ENCODE assay signal across 8 cellular contexts in the genomic region with DNA sequence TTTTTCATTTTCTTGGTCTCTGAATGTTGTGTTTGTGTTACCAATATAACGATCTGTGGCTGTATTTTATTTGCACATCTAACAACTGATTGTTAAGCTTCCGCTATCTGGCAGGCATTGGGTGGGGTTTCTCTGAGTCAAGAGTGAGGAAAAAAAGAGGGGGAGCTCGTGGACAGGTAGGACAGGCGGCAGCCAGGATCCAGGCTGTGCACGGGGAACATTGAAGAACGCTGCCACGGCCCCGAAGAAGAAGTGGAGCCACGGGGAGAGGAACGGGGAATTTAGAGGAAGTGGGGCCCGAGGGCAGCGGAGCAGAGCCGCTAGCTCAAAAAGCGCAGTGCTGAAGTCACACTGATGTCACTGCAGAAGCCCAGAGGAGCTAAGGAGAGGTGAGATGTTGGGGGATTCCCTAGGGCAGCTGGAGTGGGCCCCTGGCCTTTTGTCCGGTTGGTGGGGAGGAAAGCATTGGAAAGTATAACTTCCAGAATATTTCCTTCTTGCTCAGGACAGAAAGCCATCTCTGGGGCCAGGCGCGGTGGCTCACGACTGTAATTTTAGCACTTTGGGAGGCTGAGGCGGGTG. TPM values are rescaled to one million over a fixed set of nuclear protein-coding genes. Genes with fewer than 3 reads are reported as not detected.
DNase-seq lines count a peak whose midpoint lies in the region; ATAC-seq, FAIRE-seq and TF ChIP-seq lines count a peak whose summit lies in the region.

No MANE protein-coding gene starts in this region.

- H3K36me3 Mint-ChIP-seq in activated CD4-positive, alpha-beta memory T cell treated with anti-CD3 and anti-CD28 coated beads, Interleukin-2, amount 10 ng/mL, durations not matched to agents 7 days and 5 days (ENCODE audit: low read depth): no peaks in the 10 kb centered on the region

- H3K9me2 ChIP-seq in Karpas-422 (replicated peaks; ENCODE audit: insufficient read depth, low read length): no peaks in the 10 kb centered on the region

- H3K79me2 ChIP-seq in Karpas-422 (ENCODE audit: low read length): no peaks in the 10 kb centered on the region

- H3K9me3 ChIP-seq in Karpas-422 (ENCODE audit: low read length): no peaks in the 10 kb centered on the region
- H3K9me3 ChIP-seq in pancreas: no peaks in the 10 kb centered on the region

- CTCF ChIA-PET in activated CD4-positive, alpha-beta memory T cell treated with anti-CD3 and anti-CD28 coated beads, Interleukin-2, amount 10 ng/mL, durations not matched to agents 7 days and 5 days (lab: Charles Lee): interaction anchor here (0.6 to 7.1 kb wide), 67 partner anchors 9 to 984 kb away, joined by 3 to 131 read pairs (median 5); partner anchors contain the start of genes ADGRF3, ASXL2, CENPO and DNMT3A

- TF ChIP-seq CTCF in pancreas (IDR thresholded peaks at IDR 0.05): no peak

- H3K9ac ChIP-seq in Karpas-422 (ENCODE audit: low read length): peak overlapping the region; percentile 49

- H3K27me3 ChIP-seq in Karpas-422 (ENCODE audit: low read length) (no peaks in the 10 kb centered on the region), pancreas (no peaks in the 10 kb centered on the region)

- peaks cover 22% of the 10 kb centered on the region for H3K4me1 Mint-ChIP-seq in activated CD4-positive, alpha-beta memory T cell treated with anti-CD3 and anti-CD28 coated beads, Interleukin-2, amount 10 ng/mL, durations not matched to agents 7 days and 5 days

- no peak for TF ChIP-seq POLR2A in erythroblast (IDR thresholded peaks at IDR 0.05; ENCODE audit: low read length)

- POLR2A ChIA-PET in activated CD4-positive, alpha-beta memory T cell treated with anti-CD3 and anti-CD28 coated beads, Interleukin-2, amount 10 ng/mL, durations not matched to agents 7 days and 5 days (lab: Charles Lee): interaction anchor here (0.6 to 3.1 kb wide), 37 partner anchors 9 to 708 kb away, joined by 3 to 41 read pairs (median 5); partner anchors contain the start of genes DNMT3A and DTNB

- H3K27ac Mint-ChIP-seq in activated CD4-positive, alpha-beta memory T cell treated with anti-CD3 and anti-CD28 coated beads, Interleukin-2, amount 10 ng/mL, durations not matched to agents 7 days and 5 days: peak overlapping the region; percentile 82

- intact Hi-C loops in pancreas (cut with DNase I): no loop called here

- peak overlapping the region; percentile 83 for H3K4me3 Mint-ChIP-seq in activated CD4-positive, alpha-beta memory T cell treated with anti-CD3 and anti-CD28 coated beads, Interleukin-2, amount 10 ng/mL, durations not matched to agents 7 days and 5 days

- no peaks in the 10 kb centered on the region for H3K36me3 ChIP-seq in Karpas-422 (ENCODE audit: insufficient read depth, low read length)
- H3K36me3 ChIP-seq in pancreas: no peaks in the 10 kb centered on the region

- H3K4me2 ChIP-seq in Karpas-422 (ENCODE audit: low read depth, low read length, poor library complexity, severe bottlenecking): peak overlapping the region; percentile 76

- WGBS in pancreas, 2 donors: 50 to 61% methylated on average over 19 of the region's 19 CpGs

- H3K4me3 ChIP-seq in Karpas-422 (ENCODE audit: low read length) (peak overlapping the region; percentile 60), pancreas (peak overlapping the region in 2 of 4 donors; percentile 27 to 36)

- no peaks in the 10 kb centered on the region for H3K27me3 Mint-ChIP-seq in activated CD4-positive, alpha-beta memory T cell treated with anti-CD3 and anti-CD28 coated beads, Interleukin-2, amount 10 ng/mL, durations not matched to agents 7 days and 5 days

- no peaks in the 10 kb centered on the region for H4K20me1 ChIP-seq in Karpas-422 (ENCODE audit: insufficient read depth, low read depth, low read length)

- no peak for FAIRE-seq in pancreas (lab: Jason Lieb, UNC)

- ATAC-seq in GM21529 (IDR thresholded peaks at IDR 0.05; ENCODE audit: unreplicated experiment) (peak; percentile 80), pancreas (peak in 3 of 4 donors; percentile 36 to 65 (median 55))

- no peaks in the 10 kb centered on the region for H3K9me3 Mint-ChIP-seq in activated CD4-positive, alpha-beta memory T cell treated with anti-CD3 and anti-CD28 coated beads, Interleukin-2, amount 10 ng/mL, durations not matched to agents 7 days and 5 days

- H3K27ac ChIP-seq in Karpas-422 (ENCODE audit: low read length) (no peak overlapping the region; the same call in 1 of the 2 replicates), pancreas (peak overlapping the region in 3 of 4 donors; percentile 26 to 69 (median 67))

- DNase-seq in GF-D8 (lab: John Stamatoyannopoulos, UW) (peak; percentile 49), Karpas-422 (peak; percentile 88), erythroblast (lab: John Stamatoyannopoulos, UW) (peak; percentile 45 to 65), pancreas (no peak), AG20443 (ENCODE audit: low spot score) (no peak), cerebellar nuclear complex (lab: John Stamatoyannopoulos, UW) (no peak)
- DNase-seq in activated CD4-positive, alpha-beta memory T cell treated with anti-CD3 and anti-CD28 coated beads, Interleukin-2, amount 10 ng/mL, durations not matched to agents 7 days and 5 days: peak; percentile 59

- peak overlapping the region; percentile 81 for H2AFZ ChIP-seq in Karpas-422 (ENCODE audit: low read length)

- H3K4me1 ChIP-seq in Karpas-422 (ENCODE audit: low read length) (peaks cover 14% of the 10 kb centered on the region), pancreas (no peaks in the 10 kb centered on the region)

RNA-seq across cellular contexts. Expression of gene DNMT3A, which starts 20.9 kb away (rescaled TPM):
- 0.97 and 1.6 TPM in 2 replicates for total RNA-seq in Karpas-422 (2014; rRNA removed; shearing (Covaris generic); ENCODE audit: low replicate concordance)
- total RNA-seq in activated CD4-positive, alpha-beta memory T cell treated with anti-CD3 and anti-CD28 coated beads, Interleukin-2, amount 10 ng/mL, durations not matched to agents 7 days and 5 days: 10 to 100 TPM; 43.2 to 45.5 TPM
- total RNA-seq in pancreas: 10 to 100 TPM; 13.7 to 30.9 (median 17.5) TPM
- polyA plus RNA-seq in pancreas: 10 to 100 TPM; 10.3 to 19.1 TPM

Comparison
In these comparisons a context has a peak if more than half of its experiments do, and no peak if none do; other contexts are left out.
1. DNase-seq: peak in GF-D8 (single experiment), Karpas-422 (single experiment), activated CD4-positive, alpha-beta memory T cell treated with anti-CD3 and anti-CD28 coated beads, Interleukin-2, amount 10 ng/mL, durations not matched to agents 7 days and 5 days (single experiment) and erythroblast (2 of 2); none in pancreas (0 of 6), AG20443 (single experiment) and cerebellar nuclear complex (0 of 2).